Comparison of ENCODE assay signal across 8 cellular contexts in genomic region chr6:158849899-158850806, GRCh38. TPM values are rescaled to one million over a fixed set of nuclear protein-coding genes. Genes with fewer than 3 reads are reported as not detected.
A peak's percentile ranks its signal among the peaks of the same experiment; 100 is the strongest.
DNase-seq lines count a peak whose midpoint lies in the region; ATAC-seq and TF ChIP-seq lines count a peak whose summit lies in the region.

No MANE protein-coding gene starts in this region.

- no peaks in the 10 kb centered on the region for H3K27me3 Mint-ChIP-seq in naive B cell

- peak overlapping the region in 4 of 8 donors; percentile 1 to 31 (median 18) for H3K4me3 Mint-ChIP-seq in naive B cell

- no peaks in the 10 kb centered on the region for H3K9me3 Mint-ChIP-seq in naive B cell

- H3K27ac Mint-ChIP-seq in naive B cell = peak overlapping the region in 5 of 6 donors; percentile 94 to 98 (median 97)

- TF ChIP-seq CTCF in WI38 (IDR thresholded peaks at IDR 0.05; ENCODE audit: low read depth, low read length) = no peak

- DNase-seq in Caki2 (ENCODE audit: low read depth) (peak; percentile 78), MV-4-11 (lab: John Stamatoyannopoulos, UW) (peak; percentile 77), dermis blood vessel endothelial cell (peak; percentile 70), naive B cell (peak; percentile 47), NCI-H446 treated with DMSO at 0.1 percent for 48 hours (lab: John Stamatoyannopoulos, UW) (no peak), NCI-H526 treated with DMSO at 0.1 percent for 48 hours (lab: John Stamatoyannopoulos, UW) (no peak)

- ATAC-seq in naive B cell (ENCODE audit: low read depth in 2 of 2) (peak; percentile 45 to 56), HG02763 (IDR thresholded peaks at IDR 0.05; ENCODE audit: unreplicated experiment) (no peak)

- H3K4me3 ChIP-seq in WI38 (ENCODE audit: low read depth, low read length) = peak overlapping the region; percentile 33

- in situ Hi-C loops in Caki2 (cut with HindIII; ENCODE audit: low pct_unique_long_range_greater_than_20kb, low sequenced_read_pairs) = no loop called here

- H3K36me3 Mint-ChIP-seq in naive B cell = no peaks in the 10 kb centered on the region

- peaks cover 17 to 33% (median 25%) of the 10 kb centered on the region in 3 donors for H3K4me1 Mint-ChIP-seq in naive B cell

RNA-seq across cellular contexts. Expression of gene EZR, which starts 31.0 kb away (rescaled TPM):
- total RNA-seq in Caki2 (2014; rRNA removed; shearing (Covaris generic); ENCODE audit: low replicate concordance) = 171 and 201 TPM in 2 replicates
- total RNA-seq in dermis blood vessel endothelial cell = 90.7 and 105 TPM in 2 replicates
- polyA plus RNA-seq in naive B cell (ENCODE audit: low read depth in 6 of 6) = 100 to 1,000 TPM; 463 to 555 (median 516) TPM

Comparison
In these comparisons a context has a peak if more than half of its experiments do, and no peak if none do; other contexts are left out.
1. DNase-seq: peak in Caki2 (single experiment), MV-4-11 (single experiment), dermis blood vessel endothelial cell (single experiment) and naive B cell (single experiment); none in NCI-H446 treated with DMSO at 0.1 percent for 48 hours (single experiment) and NCI-H526 treated with DMSO at 0.1 percent for 48 hours (single experiment).